16 cellular contexts compared by ENCODE assay signal in the genomic region with DNA sequence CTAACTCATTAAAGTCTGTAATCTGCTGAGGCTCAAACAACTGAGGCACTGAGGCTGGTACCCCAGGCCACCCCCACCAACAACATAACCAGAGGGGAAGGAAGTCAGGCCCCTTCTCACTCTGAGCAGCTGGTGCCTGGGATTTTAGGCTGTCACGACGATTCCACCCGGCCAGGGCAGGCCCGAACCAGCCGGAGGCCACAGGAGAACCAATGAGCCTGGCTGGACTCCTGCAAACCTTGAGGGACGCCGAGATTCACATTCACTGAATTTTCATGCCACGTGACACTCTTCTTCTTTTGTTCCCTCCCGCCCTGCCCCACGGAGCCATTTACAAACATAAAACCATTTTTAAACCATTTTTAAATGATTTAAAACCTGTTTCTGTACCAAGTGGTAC. TPM values are rescaled to one million over a fixed set of nuclear protein-coding genes. Genes with fewer than 3 reads are reported as not detected.
DNase-seq lines count a peak whose midpoint lies in the region; ATAC-seq and TF ChIP-seq lines count a peak whose summit lies in the region.
"Had no signal": no experiment of that assay in that cellular context is flagged by ENCODE, and none has a peak within 500 bp of the region (broad histone marks: within the 10 kb centered on the region; RNA-seq: fewer than 3 reads in every experiment).

No MANE protein-coding gene starts in this region.

- no peaks in the 10 kb centered on the region for H3K9me3 ChIP-seq in BLaER1 treated with 17β-estradiol and CSF1 and Interleukin-3, amounts not matched to agents 10 nM and 100 nM (replicated peaks in 1 of 11)
- H3K9me3 ChIP-seq in hepatocyte (ENCODE audit: low read depth) (no peaks in the 10 kb centered on the region), neuronal stem cell (replicated peaks in 1 of 2; ENCODE audit: control insufficient read depth in 2 of 2, insufficient read depth in 1 of 2, low read depth in 1 of 2, low read length in 2 of 2) (no peaks in the 10 kb centered on the region), MG63 (no peaks in the 10 kb centered on the region)

- H2AK5ac ChIP-seq in neuronal stem cell (ENCODE audit: low read depth, low read length), result no peak overlapping the region

- H3K4me3 ChIP-seq in BLaER1 treated with 17β-estradiol and CSF1 and Interleukin-3, amounts not matched to agents 10 nM and 100 nM, result no peak overlapping the region
- no peak overlapping the region for H3K4me3 ChIP-seq in hepatocyte
- no peak overlapping the region for H3K4me3 ChIP-seq in neuronal stem cell (ENCODE audit: low read length in 2 of 2)
- no peak overlapping the region for H3K4me3 ChIP-seq in MG63

- H4K20me1 ChIP-seq in BLaER1 treated with 17β-estradiol and CSF1 and Interleukin-3, amounts not matched to agents 10 nM and 100 nM, result peaks cover 0 to 53% (median 12%) of the 10 kb centered on the region in 11 experiments; a peak in 11 of 22 replicates
- H4K20me1 ChIP-seq in hepatocyte (ENCODE audit: insufficient read depth, poor library complexity, severe bottlenecking), result no peaks in the 10 kb centered on the region

- H3K79me1 ChIP-seq in neuronal stem cell (ENCODE audit: low read depth, low read length), result no peaks in the 10 kb centered on the region

- no peak overlapping the region for H4K91ac ChIP-seq in neuronal stem cell (ENCODE audit: low read depth, low read length, poor library complexity)

- peak overlapping the region; percentile 45; the same call in 1 of the 2 replicates for H3K27ac Mint-ChIP-seq in WTC11
- H3K27ac Mint-ChIP-seq: natural killer cell; stimulated activated naive CD8-positive, alpha-beta T cell treated with anti-CD3 and anti-CD28 coated beads, Interleukin-15, Interleukin-2, amounts not matched to agents 100 ng/mL and 50 ng/mL, for 24 hours had no signal

- peak overlapping the region; percentile 86 for H3K18ac ChIP-seq in neuronal stem cell (ENCODE audit: low read length)

- no peak overlapping the region for H2BK12ac ChIP-seq in neuronal stem cell (ENCODE audit: low read length)

- peaks cover 13% of the 10 kb centered on the region for H3K4me1 Mint-ChIP-seq in WTC11
- H3K4me1 Mint-ChIP-seq: natural killer cell had no signal

- no peaks in the 10 kb centered on the region for H3K36me3 Mint-ChIP-seq in WTC11
- H3K36me3 Mint-ChIP-seq: natural killer cell had no signal

- CTCF ChIA-PET in WTC11 (lab: Charles Lee), result interaction anchor here (1.2 kb wide), 1 partner anchor 140 kb away, joined by 5 read pairs; no protein-coding TSS in a partner anchor

- H4K8ac ChIP-seq in neuronal stem cell (ENCODE audit: low read depth, low read length), result no peak overlapping the region

- no peaks in the 10 kb centered on the region for H3K79me2 ChIP-seq in hepatocyte

- H2AFZ ChIP-seq in hepatocyte, result no peak overlapping the region
- peak overlapping the region; percentile 54 for H2AFZ ChIP-seq in neuronal stem cell (ENCODE audit: low read length)

- peak; percentile 29 for ATAC-seq in WTC11
- ATAC-seq: natural killer cell had no signal

- no peak for TF ChIP-seq CTCF in WTC11 (IDR thresholded peaks at IDR 0.05)
- no peak for TF ChIP-seq CTCF in hepatocyte (IDR thresholded peaks at IDR 0.05; ENCODE audit: poor library complexity)

- H2BK15ac ChIP-seq in neuronal stem cell (ENCODE audit: low read length), result peak overlapping the region; percentile 11

- peak; percentile 57 for DNase-seq in WTC11 (ENCODE audit: low spot score)
- peak; percentile 28 for DNase-seq in hepatocyte (ENCODE audit: low spot score)
- DNase-seq in neuronal stem cell (ENCODE audit: low spot score), result peak; percentile 44
- DNase-seq in COR-L47 (lab: John Stamatoyannopoulos, UW), result no peak
- DNase-seq in stimulated activated CD4-positive, alpha-beta T cell treated with anti-CD3 and anti-CD28 coated beads, Interleukin-2, amount 100 ng/mL, for 48 hours, result no peak
- DNase-seq in MG63, result no peak
- no peak for DNase-seq in NCI-H1092 (lab: John Stamatoyannopoulos, UW)
- DNase-seq: activated CD8-positive, alpha-beta memory T cell treated with anti-CD3 and anti-CD28 coated beads for 24 hours; activated gamma-delta T cell; effector CD8-positive, alpha-beta T cell; Karpas-422; natural killer cell; NCI-H1694; NCI-H510A treated with DMSO at 0.1 percent for 48 hours had no signal

- peak overlapping the region in 8 of 11 experiments; percentile 2 to 60 (median 24); a peak in 10 of 22 replicates for H3K9ac ChIP-seq in BLaER1 treated with 17β-estradiol and CSF1 and Interleukin-3, amounts not matched to agents 10 nM and 100 nM
- H3K9ac ChIP-seq in neuronal stem cell (ENCODE audit: low read depth, low read length, poor library complexity), result no peak overlapping the region

- H3K4me2 ChIP-seq in BLaER1 treated with 17β-estradiol and CSF1 and Interleukin-3, amounts not matched to agents 10 nM and 100 nM, result peak overlapping the region; percentile 48 to 93 (median 71)
- H3K4me2 ChIP-seq in hepatocyte, result no peak overlapping the region
- no peak overlapping the region for H3K4me2 ChIP-seq in neuronal stem cell (ENCODE audit: insufficient read depth, low read length, poor library complexity, severe bottlenecking)

- H2BK5ac ChIP-seq in neuronal stem cell (ENCODE audit: low read length), result no peak overlapping the region

- H3K9me3 Mint-ChIP-seq in WTC11, result no peaks in the 10 kb centered on the region
- H3K9me3 Mint-ChIP-seq: natural killer cell; stimulated activated naive CD8-positive, alpha-beta T cell treated with anti-CD3 and anti-CD28 coated beads, Interleukin-15, Interleukin-2, amounts not matched to agents 100 ng/mL and 50 ng/mL, for 24 hours had no signal

- POLR2A ChIA-PET in WTC11 (lab: Charles Lee), result no interaction called here

- H3K9me2 ChIP-seq in hepatocyte (replicated peaks; ENCODE audit: insufficient read depth), result no peaks in the 10 kb centered on the region

- no peak overlapping the region for H3K4ac ChIP-seq in neuronal stem cell (ENCODE audit: low read length)

- H3K4me3 Mint-ChIP-seq in WTC11, result peak overlapping the region; percentile 61
- H3K4me3 Mint-ChIP-seq: natural killer cell; stimulated activated naive CD8-positive, alpha-beta T cell treated with anti-CD3 and anti-CD28 coated beads, Interleukin-15, Interleukin-2, amounts not matched to agents 100 ng/mL and 50 ng/mL, for 24 hours had no signal

- H3K27me3 Mint-ChIP-seq in WTC11 (ENCODE audit: low read depth), result peaks cover 15% of the 10 kb centered on the region
- H3K27me3 Mint-ChIP-seq: stimulated activated naive CD8-positive, alpha-beta T cell treated with anti-CD3 and anti-CD28 coated beads, Interleukin-15, Interleukin-2, amounts not matched to agents 100 ng/mL and 50 ng/mL, for 24 hours had no signal

- H3K36me3 ChIP-seq in BLaER1 treated with 17β-estradiol and CSF1 and Interleukin-3, amounts not matched to agents 10 nM and 100 nM, result no peaks in the 10 kb centered on the region
- H3K36me3 ChIP-seq in hepatocyte (replicated peaks; ENCODE audit: insufficient read depth, low read depth), result no peaks in the 10 kb centered on the region
- no peaks in the 10 kb centered on the region for H3K36me3 ChIP-seq in neuronal stem cell (replicated peaks in 1 of 2; ENCODE audit: control insufficient read depth in 2 of 2, insufficient read depth in 2 of 2, low read length in 2 of 2)
- H3K36me3 ChIP-seq in MG63, result no peaks in the 10 kb centered on the region

- peak overlapping the region in 6 of 11 experiments; percentile 15 to 62 (median 44); a peak in 8 of 22 replicates for H3K27ac ChIP-seq in BLaER1 treated with 17β-estradiol and CSF1 and Interleukin-3, amounts not matched to agents 10 nM and 100 nM
- H3K27ac ChIP-seq in hepatocyte (no peak overlapping the region), neuronal stem cell (replicated peaks; ENCODE audit: low read length) (peak overlapping the region; percentile 32)

- H3K27me3 ChIP-seq in BLaER1 treated with 17β-estradiol and CSF1 and Interleukin-3, amounts not matched to agents 10 nM and 100 nM, result peaks cover 0 to 32% (median 0%) of the 10 kb centered on the region in 11 experiments; a peak in 6 of 22 replicates
- H3K27me3 ChIP-seq in hepatocyte, result no peaks in the 10 kb centered on the region
- H3K27me3 ChIP-seq in neuronal stem cell (ENCODE audit: control insufficient read depth in 3 of 3, insufficient read depth in 3 of 3, low read depth in 1 of 3, low read length in 3 of 3), result no peaks in the 10 kb centered on the region
- no peaks in the 10 kb centered on the region for H3K27me3 ChIP-seq in MG63

- no peak overlapping the region for H3K23ac ChIP-seq in neuronal stem cell (ENCODE audit: low read depth, low read length, poor library complexity)

- no peak overlapping the region for H3K14ac ChIP-seq in neuronal stem cell (ENCODE audit: low read length)

- no peak overlapping the region for H2BK120ac ChIP-seq in neuronal stem cell (ENCODE audit: low read depth, low read length)

- WGBS in hepatocyte (ENCODE audit: low lambda C conversion rate, missing lambda C conversion rate), result 60% methylated on average over 10 of the region's 10 CpGs
- WGBS in neuronal stem cell (ENCODE audit: extremely low coverage in 2 of 2, insufficient read length in 2 of 2, insufficient replicate concordance in 1 of 2), 2 donors, result no CpG with 5 or more reads among the region's 10 CpGs

- peaks cover 40 to 83% (median 66%) of the 10 kb centered on the region in 10 experiments for H3K4me1 ChIP-seq in BLaER1 treated with 17β-estradiol and CSF1 and Interleukin-3, amounts not matched to agents 10 nM and 100 nM
- H3K4me1 ChIP-seq in hepatocyte (ENCODE audit: insufficient read depth), result no peaks in the 10 kb centered on the region
- peaks cover 23 to 28% of the 10 kb centered on the region in 2 donors for H3K4me1 ChIP-seq in neuronal stem cell (ENCODE audit: control insufficient read depth in 2 of 2, insufficient read depth in 1 of 2, low read depth in 1 of 2, low read length in 2 of 2)

TF ChIP-seq in WTC11, 78 proteins besides CTCF, POLR2A, EP300 and RAD21 (continues in another document):
- TF ChIP-seq NFATC4 (CRISPR knock-in tag; IDR thresholded peaks at IDR 0.05) (no peak), SOX15 (CRISPR knock-in tag; IDR thresholded peaks at IDR 0.05) (no peak), MYBL2 (CRISPR knock-in tag; IDR thresholded peaks at IDR 0.05) (no peak)
- TF ChIP-seq, protein P1, sequence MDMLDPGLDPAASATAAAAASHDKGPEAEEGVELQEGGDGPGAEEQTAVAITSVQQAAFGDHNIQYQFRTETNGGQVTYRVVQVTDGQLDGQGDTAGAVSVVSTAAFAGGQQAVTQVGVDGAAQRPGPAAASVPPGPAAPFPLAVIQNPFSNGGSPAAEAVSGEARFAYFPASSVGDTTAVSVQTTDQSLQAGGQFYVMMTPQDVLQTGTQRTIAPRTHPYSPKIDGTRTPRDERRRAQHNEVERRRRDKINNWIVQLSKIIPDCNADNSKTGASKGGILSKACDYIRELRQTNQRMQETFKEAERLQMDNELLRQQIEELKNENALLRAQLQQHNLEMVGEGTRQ (CRISPR knock-in tag; IDR thresholded peaks at IDR 0.05), result peak; percentile 57

RNA-seq across cellular contexts. Expression of gene RPH3AL, which starts 48.1 kb away (rescaled TPM):
- total RNA-seq in WTC11 (2021), result 2.0 to 4.6 TPM (median 3.7 TPM) in 3 replicates
- total RNA-seq in hepatocyte, result 7.0 and 10.2 TPM in 2 replicates
- polyA plus RNA-seq in hepatocyte, result 7.6 and 12.0 TPM in 2 replicates
- polyA plus RNA-seq in neuronal stem cell (2013, experiment 1 of 2), result 7.7 TPM
- 6.5 TPM for polyA plus RNA-seq in neuronal stem cell (2013, experiment 2 of 2)
- total RNA-seq in MG63 (2014; rRNA removed; shearing (Covaris generic); ENCODE audit: low replicate concordance), result 0.64 and 2.3 TPM in 2 replicates

Comparison
In these comparisons a context has a peak if more than half of its experiments do, and no peak if none do; other contexts are left out.
1. H3K4me2 ChIP-seq: peak in BLaER1 treated with 17β-estradiol and CSF1 and Interleukin-3, amounts not matched to agents 10 nM and 100 nM (11 of 11); none in hepatocyte (single experiment) and neuronal stem cell (single experiment).
2. DNase-seq: peak in WTC11 (single experiment), hepatocyte (single experiment) and neuronal stem cell (single experiment); none in COR-L47 (single experiment), stimulated activated CD4-positive, alpha-beta T cell treated with anti-CD3 and anti-CD28 coated beads, Interleukin-2, amount 100 ng/mL, for 48 hours (0 of 2), MG63 (single experiment) and NCI-H1092 (single experiment).